Comparison of ENCODE assay signal across 28 cellular contexts in genomic region chrX:30816079-30816478, GRCh38.
"Had no signal": no experiment of that assay in that cellular context is flagged by ENCODE, and none has a peak within 500 bp of the region (broad histone marks: within the 10 kb centered on the region; RNA-seq: fewer than 3 reads in every experiment).

No MANE protein-coding gene starts in this region.

- H3K27me3 ChIP-seq: SJCRH30 had no signal

- H3K36me3 ChIP-seq: SJCRH30 had no signal

- H3K4me2 ChIP-seq: PC-9 had no signal

- H3K27ac ChIP-seq: PC-9, RWPE1, SJCRH30, SK-N-MC had no signal

- DNase-seq: activated CD4-positive, alpha-beta T cell treated with anti-CD3 and anti-CD28 coated beads for 36 hours; activated CD4-positive, alpha-beta T cell treated with anti-CD3 and anti-CD28 coated beads, Interleukin-2, amount 10 ng/mL, durations not matched to agents 7 days and 5 days; activated CD4-positive, alpha-beta T cell treated with anti-CD3 and anti-CD28 coated beads, Interleukin-2, amount 50 U/mL, for 48 hours; activated CD8-positive, alpha-beta T cell treated with anti-CD3 and anti-CD28 coated beads, Interleukin-2, amount 10 ng/mL, durations not matched to agents 7 days and 5 days; activated naive CD4-positive, alpha-beta T cell treated with anti-CD3 and anti-CD28 coated beads, Interleukin-2, amount 10 ng/mL, durations not matched to agents 7 days and 5 days; activated naive CD8-positive, alpha-beta T cell treated with anti-CD3 and anti-CD28 coated beads, Interleukin-2, amount 50 U/mL, for 24 hours; activated T-cell treated with anti-CD3 and anti-CD28 coated beads, Interleukin-2, amount 50 U/mL, for 24 hours; anterior cingulate cortex; caudate nucleus; cerebellar nuclear complex; Karpas-422; KBM-7; NCI-H1105 treated with DMSO at 0.1 percent for 48 hours; NCI-H1436; NCI-H1694; NCI-H2029; NCI-H345; NCI-H524 treated with DMSO at 0.1 percent for 48 hours; NK-92 treated with Interleukin-12 subunit alpha and Interleukin-12 subunit beta, amount 100 ng/mL, for 24 hours; PC-9; SJCRH30 had no signal

- H3K9me3 ChIP-seq: SJCRH30 had no signal

- FAIRE-seq: bronchial epithelial cell, RCC 7860 had no signal

- H3K4me3 ChIP-seq: PC-9, SJCRH30, SK-N-MC had no signal

- H2AFZ ChIP-seq: PC-9 had no signal

- ATAC-seq: activated CD4-positive, alpha-beta T cell treated with anti-CD3 and anti-CD28 coated beads for 36 hours; activated CD4-positive, CD25-positive, alpha-beta regulatory T cell treated with anti-CD3 and anti-CD28 coated beads, Interleukin-2, amount 50 U/mL, for 24 hours; activated CD8-positive, alpha-beta T cell treated with anti-CD3 and anti-CD28 coated beads, Interleukin-2, amount 10 ng/mL, durations not matched to agents 7 days and 5 days; activated naive CD8-positive, alpha-beta T cell treated with anti-CD3 and anti-CD28 coated beads, Interleukin-2, amount 50 U/mL, for 24 hours; Right ventricle myocardium inferior; WTC11 had no signal

- H3K4me1 ChIP-seq: SJCRH30 had no signal
